Comparison of ENCODE assay signal across 12 cellular contexts in genomic region chr18:32802606-32803451, GRCh38. TPM values are rescaled to one million over a fixed set of nuclear protein-coding genes. Genes with fewer than 3 reads are reported as not detected.
A peak's percentile ranks its signal among the peaks of the same experiment; 100 is the strongest.
DNase-seq lines count a peak whose midpoint lies in the region; ATAC-seq and TF ChIP-seq lines count a peak whose summit lies in the region.
"Had no signal": no experiment of that assay in that cellular context is flagged by ENCODE, and none has a peak within 500 bp of the region (broad histone marks: within the 10 kb centered on the region; RNA-seq: fewer than 3 reads in every experiment).

No MANE protein-coding gene starts in this region.

- no TSS peak for BruUV-seq in PC-3 (replicated peaks; lab: Mats Ljungman, UMichigan)

- intact Hi-C loops in PC-3 (cut with micrococcal nuclease), result no loop called here

- H3K4me1 ChIP-seq in parathyroid adenoma (no peaks in the 10 kb centered on the region), PC-3 (ENCODE audit: insufficient read depth, low read length) (no peaks in the 10 kb centered on the region)

- H3F3A ChIP-seq in PC-3 (ENCODE audit: low read length, unreplicated experiment), result no peaks in the 10 kb centered on the region

- H3K27me3 ChIP-seq in parathyroid adenoma (ENCODE audit: control insufficient read depth, insufficient read depth, low read length), result no peaks in the 10 kb centered on the region
- H3K27me3 ChIP-seq in PC-3 (ENCODE audit: low read length), result no peaks in the 10 kb centered on the region

- POLR2A ChIA-PET in PC-3 (lab: Charles Lee; ENCODE audit: unreplicated experiment), result no interaction called here

- H3K27ac ChIP-seq in parathyroid adenoma (no peak overlapping the region), PC-3 (ENCODE audit: low read length) (no peak overlapping the region)

- DNase-seq in GM13977 (ENCODE audit: low spot score), result no peak
- DNase-seq in activated CD4-positive, CD25-positive, alpha-beta regulatory T cell (lab: John Stamatoyannopoulos, UW), result no peak
- DNase-seq in PC-3, result no peak
- DNase-seq: activated CD4-positive, alpha-beta T cell treated with anti-CD3 and anti-CD28 coated beads, Interleukin-2, amount 10 ng/mL, durations not matched to agents 7 days and 5 days; SIG-M5 had no signal

- in situ Hi-C loops in GM13977 (cut with MboI; ENCODE audit: low pct_unique_long_range_greater_than_20kb, low sequenced_read_pairs, unreplicated experiment), result no loop called here

- H3K36me3 ChIP-seq in parathyroid adenoma (ENCODE audit: control insufficient read depth, insufficient read depth, low read length) (no peaks in the 10 kb centered on the region), PC-3 (ENCODE audit: low read depth, low read length) (no peaks in the 10 kb centered on the region)

- H3K4me2 ChIP-seq in parathyroid adenoma (ENCODE audit: low read length) (peak overlapping the region; percentile 18), PC-3 (ENCODE audit: low read length) (no peak overlapping the region)

- TF ChIP-seq CTCF in parathyroid adenoma (IDR thresholded peaks at IDR 0.05) (no peak), GM13977 (IDR thresholded peaks at IDR 0.05; ENCODE audit: extremely low read depth, insufficient read depth, missing control alignments) (no peak), PC-3 (conservative IDR thresholded peaks at IDR 0.05; ENCODE audit: low read depth, low read length) (no peak)

- no peaks in the 10 kb centered on the region for H4K20me1 ChIP-seq in PC-3 (ENCODE audit: low read length)

- H3K9ac ChIP-seq in parathyroid adenoma, result no peak overlapping the region
- no peak overlapping the region for H3K9ac ChIP-seq in PC-3 (ENCODE audit: low read length)

- peak; percentile 44 for ATAC-seq in GM19035 (IDR thresholded peaks at IDR 0.05; ENCODE audit: unreplicated experiment)
- peak; percentile 60 for ATAC-seq in HG02642 (IDR thresholded peaks at IDR 0.05; ENCODE audit: poor library complexity, unreplicated experiment)
- ATAC-seq in HG03520 (IDR thresholded peaks at IDR 0.05; ENCODE audit: unreplicated experiment), result peak; percentile 39
- ATAC-seq in GM18520 (IDR thresholded peaks at IDR 0.05; ENCODE audit: unreplicated experiment), result no peak
- no peak for ATAC-seq in PC-3

- CTCF ChIA-PET in PC-3 (lab: Charles Lee), result no interaction called here

- H3K79me2 ChIP-seq in parathyroid adenoma, result no peaks in the 10 kb centered on the region
- H3K79me2 ChIP-seq in PC-3 (ENCODE audit: low read length), result no peaks in the 10 kb centered on the region

- H3K9me3 ChIP-seq in parathyroid adenoma (ENCODE audit: control insufficient read depth, low read length), result no peaks in the 10 kb centered on the region
- no peaks in the 10 kb centered on the region for H3K9me3 ChIP-seq in PC-3 (ENCODE audit: low read length)

- H2AFZ ChIP-seq in parathyroid adenoma (no peak overlapping the region), PC-3 (ENCODE audit: low read length) (no peak overlapping the region)

- H3K4me3 ChIP-seq in parathyroid adenoma (ENCODE audit: low read depth, low read length) (no peak overlapping the region), PC-3 (ENCODE audit: low read length) (no peak overlapping the region)

- no peaks in the 10 kb centered on the region for H3K9me2 ChIP-seq in PC-3 (replicated peaks; ENCODE audit: low read length)

RNA-seq across cellular contexts. Expression of gene KLHL14, which starts 30.0 kb away (rescaled TPM):
- total RNA-seq in PC-3 (2014; rRNA removed), result not detected in 2 replicates
- total RNA-seq: activated CD4-positive, alpha-beta T cell treated with anti-CD3 and anti-CD28 coated beads, Interleukin-2, amount 10 ng/mL, durations not matched to agents 7 days and 5 days; endothelial cell of umbilical vein; osteocyte had no signal

Comparison
In these comparisons a context has a peak if more than half of its experiments do, and no peak if none do; other contexts are left out.
1. ATAC-seq: peak in GM19035 (single experiment), HG02642 (single experiment) and HG03520 (single experiment); none in GM18520 (single experiment) and PC-3 (single experiment).